Comparison of ENCODE assay signal across 23 cellular contexts in the genomic region with DNA sequence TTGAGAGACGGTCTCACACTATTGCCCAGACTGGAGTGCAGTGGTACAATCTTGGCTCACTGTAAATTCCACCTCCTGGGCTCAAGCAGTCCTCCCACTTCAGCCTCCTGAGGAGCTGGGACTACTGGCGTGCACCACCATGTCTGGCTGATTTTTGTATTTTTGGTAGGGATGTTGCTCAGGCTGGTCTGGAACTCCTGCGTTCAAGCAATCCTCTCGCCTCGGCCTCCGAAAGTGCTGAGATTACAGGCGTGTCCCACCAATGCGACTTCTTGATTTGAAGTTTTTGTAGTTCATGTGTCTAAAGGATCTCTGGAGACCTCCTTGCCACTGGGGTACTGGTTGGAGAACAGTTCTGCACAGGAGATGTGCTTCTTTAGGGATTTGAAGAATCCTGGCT.
"Had no signal": no experiment of that assay in that cellular context is flagged by ENCODE, and none has a peak within 500 bp of the region (broad histone marks: within the 10 kb centered on the region; RNA-seq: fewer than 3 reads in every experiment).

No MANE protein-coding gene starts in this region.

- H3K4me1 Mint-ChIP-seq: nephron; stimulated activated memory B cell treated with anti-CD40 and anti-IgM and Interleukin-4, amounts not matched to agents 10 μg/mL and 1 μg/mL and 100 μg/mL, for 72 hours had no signal

- H3K27me3 Mint-ChIP-seq: activated naive CD8-positive, alpha-beta T cell treated with anti-CD3 and anti-CD28 coated beads, Interleukin-2, amount 10 ng/mL, durations not matched to agents 7 days and 5 days; activated T-helper 17 cell treated with anti-CD3 and anti-CD28 coated beads, Interleukin-2, amount 50 U/mL, for 72 hours; stimulated activated memory B cell treated with anti-CD40 and anti-IgM and Interleukin-4, amounts not matched to agents 10 μg/mL and 1 μg/mL and 100 μg/mL, for 72 hours had no signal

- H3K27ac Mint-ChIP-seq: activated naive CD4-positive, alpha-beta T cell treated with anti-CD3 and anti-CD28 coated beads for 36 hours; activated naive CD8-positive, alpha-beta T cell treated with anti-CD3 and anti-CD28 coated beads, Interleukin-2, amount 10 ng/mL, durations not matched to agents 7 days and 5 days; nephron; stimulated activated memory B cell treated with anti-CD40 and anti-IgM and Interleukin-4, amounts not matched to agents 10 μg/mL and 1 μg/mL and 100 μg/mL, for 72 hours had no signal

- H3K4me3 ChIP-seq: breast epithelium, gastroesophageal sphincter, heart left ventricle, left ventricle myocardium inferior, pancreas, psoas muscle, right atrium auricular region, stomach, suprapubic skin, tibial nerve had no signal

- DNase-seq: activated CD4-positive, alpha-beta T cell treated with anti-CD3 and anti-CD28 coated beads for 1 hour; activated CD4-positive, alpha-beta T cell treated with anti-CD3 and anti-CD28 coated beads, Interleukin-2, amount 50 U/mL, for 1 hour; activated naive CD4-positive, alpha-beta T cell treated with anti-CD3 and anti-CD28 coated beads for 36 hours; activated naive CD8-positive, alpha-beta T cell treated with anti-CD3 and anti-CD28 coated beads, Interleukin-2, amount 10 ng/mL, durations not matched to agents 7 days and 5 days; amniotic stem cell; cortex of kidney; heart left ventricle; left ventricle myocardium inferior; pancreas; psoas muscle; SK-N-SH; stimulated activated CD4-positive, alpha-beta T cell treated with anti-CD3 and anti-CD28 coated beads, Interleukin-12 subunit alpha, Interleukin-12 subunit beta, amount 100 ng/mL, for 4 hours; stomach; T-helper 9 cell had no signal

- H3K9me3 ChIP-seq: breast epithelium, gastroesophageal sphincter, heart left ventricle, left ventricle myocardium inferior, pancreas, psoas muscle, right atrium auricular region, SK-N-SH, stomach, suprapubic skin, tibial nerve had no signal

- ATAC-seq: gastroesophageal sphincter; heart left ventricle; pancreas; psoas muscle; stimulated activated memory B cell treated with anti-CD40 and anti-IgM and Interleukin-4, amounts not matched to agents 10 μg/mL and 1 μg/mL and 100 μg/mL, for 72 hours had no signal

- H3K9me3 Mint-ChIP-seq: activated naive CD4-positive, alpha-beta T cell treated with anti-CD3 and anti-CD28 coated beads for 36 hours; activated naive CD8-positive, alpha-beta T cell treated with anti-CD3 and anti-CD28 coated beads, Interleukin-2, amount 10 ng/mL, durations not matched to agents 7 days and 5 days; activated T-helper 17 cell treated with anti-CD3 and anti-CD28 coated beads, Interleukin-2, amount 50 U/mL, for 72 hours; stimulated activated memory B cell treated with anti-CD40 and anti-IgM and Interleukin-4, amounts not matched to agents 10 μg/mL and 1 μg/mL and 100 μg/mL, for 72 hours had no signal

- H3K27ac ChIP-seq: breast epithelium, epithelial cell of prostate, gastroesophageal sphincter, heart left ventricle, left ventricle myocardium inferior, pancreas, psoas muscle, right atrium auricular region, stomach, suprapubic skin, tibial nerve had no signal

- H3K27me3 ChIP-seq: breast epithelium, gastroesophageal sphincter, heart left ventricle, pancreas, right atrium auricular region, stomach, suprapubic skin, tibial nerve had no signal

- H3K36me3 ChIP-seq: breast epithelium, gastroesophageal sphincter, heart left ventricle, left ventricle myocardium inferior, pancreas, right atrium auricular region, stomach, suprapubic skin, tibial nerve had no signal

- H3K4me1 ChIP-seq: breast epithelium, gastroesophageal sphincter, heart left ventricle, left ventricle myocardium inferior, pancreas, psoas muscle, right atrium auricular region, stomach, tibial nerve had no signal

- H3K4me3 Mint-ChIP-seq: activated naive CD4-positive, alpha-beta T cell treated with anti-CD3 and anti-CD28 coated beads for 36 hours; activated naive CD8-positive, alpha-beta T cell treated with anti-CD3 and anti-CD28 coated beads, Interleukin-2, amount 10 ng/mL, durations not matched to agents 7 days and 5 days; activated T-helper 17 cell treated with anti-CD3 and anti-CD28 coated beads, Interleukin-2, amount 50 U/mL, for 72 hours; nephron; stimulated activated memory B cell treated with anti-CD40 and anti-IgM and Interleukin-4, amounts not matched to agents 10 μg/mL and 1 μg/mL and 100 μg/mL, for 72 hours had no signal
